19 cellular contexts compared by ENCODE assay signal in genomic region chr9:98105006-98105405, GRCh38. TPM values are rescaled to one million over a fixed set of nuclear protein-coding genes. Genes with fewer than 3 reads are reported as not detected.
DNase-seq lines count a peak whose midpoint lies in the region; ATAC-seq, FAIRE-seq and TF ChIP-seq lines count a peak whose summit lies in the region.
"Had no signal": no experiment of that assay in that cellular context is flagged by ENCODE, and none has a peak within 500 bp of the region (broad histone marks: within the 10 kb centered on the region; RNA-seq: fewer than 3 reads in every experiment).

No MANE protein-coding gene starts in this region.

- DNase-seq in activated CD4-positive, alpha-beta T cell treated with anti-CD3 and anti-CD28 coated beads, Interleukin-2, amount 10 ng/mL, durations not matched to agents 24 days and 14 days = no peak
- no peak for DNase-seq in activated CD4-positive, alpha-beta T cell treated with anti-CD3 and anti-CD28 coated beads for 48 hours
- DNase-seq in colonic mucosa (no peak), small intestine (no peak), OCI-M1 (lab: John Stamatoyannopoulos, UW) (no peak), foreskin keratinocyte (no peak)
- DNase-seq: anterior cingulate cortex; COR-L47; erythroblast; GDM1; glutamatergic neuron; islet precursor cell; NCI-H446; stimulated activated CD4-positive, alpha-beta T cell treated with anti-CD3 and anti-CD28 coated beads, Interleukin-12 subunit alpha, Interleukin-12 subunit beta, amount 100 ng/mL, for 4 hours had no signal

- peaks cover 75% of the 10 kb centered on the region for H3K4me1 Mint-ChIP-seq in activated CD4-positive, alpha-beta T cell treated with anti-CD3 and anti-CD28 coated beads, Interleukin-2, amount 10 ng/mL, durations not matched to agents 24 days and 14 days

- peaks cover 59% of the 10 kb centered on the region for H3K36me3 Mint-ChIP-seq in activated CD4-positive, alpha-beta T cell treated with anti-CD3 and anti-CD28 coated beads, Interleukin-2, amount 10 ng/mL, durations not matched to agents 24 days and 14 days (ENCODE audit: low read depth)

- intact Hi-C loops in activated CD4-positive, alpha-beta T cell treated with anti-CD3 and anti-CD28 coated beads, Interleukin-2, amount 10 ng/mL, durations not matched to agents 24 days and 14 days (cut with micrococcal nuclease) = no loop called here
- intact Hi-C loops in colonic mucosa (cut with DNase I) = no loop called here

- ATAC-seq in foreskin keratinocyte (no peak), HG03095 (IDR thresholded peaks at IDR 0.05; ENCODE audit: unreplicated experiment) (no peak)

- H3K36me3 ChIP-seq in Loucy (ENCODE audit: insufficient read depth, low read length) (no peaks in the 10 kb centered on the region), colonic mucosa (no peaks in the 10 kb centered on the region), small intestine (ENCODE audit: control insufficient read depth in 2 of 2, insufficient read depth in 2 of 2, low read length in 2 of 2) (peaks cover 7 to 16% of the 10 kb centered on the region in 2 donors)

- H2AFZ ChIP-seq in Loucy (ENCODE audit: low read length) = no peak overlapping the region; the same call in 1 of the 2 replicates
- H2AFZ ChIP-seq: parathyroid adenoma had no signal

- peak overlapping the region; percentile 16 for H3K4me2 ChIP-seq in Loucy (ENCODE audit: low read depth, low read length, poor library complexity, severe bottlenecking)

- no peak for TF ChIP-seq CTCF in Loucy (conservative IDR thresholded peaks at IDR 0.05; ENCODE audit: low read length)
- TF ChIP-seq CTCF in colonic mucosa (IDR thresholded peaks at IDR 0.05) = no peak
- TF ChIP-seq CTCF in foreskin keratinocyte (conservative IDR thresholded peaks at IDR 0.05) = no peak

- H3K4me1 ChIP-seq in Loucy (ENCODE audit: insufficient read depth, low read length, poor library complexity, severe bottlenecking) (peaks cover 68% of the 10 kb centered on the region), colonic mucosa (peaks cover 2% of the 10 kb centered on the region), small intestine (ENCODE audit: control insufficient read depth in 2 of 2, insufficient read depth in 1 of 2, low read depth in 1 of 2, low read length in 1 of 2) (peaks cover 0 to 3% of the 10 kb centered on the region in 2 donors), foreskin keratinocyte (peaks cover 10% of the 10 kb centered on the region)
- H3K4me1 ChIP-seq: parathyroid adenoma had no signal

- H3K9me3 Mint-ChIP-seq in activated CD4-positive, alpha-beta T cell treated with anti-CD3 and anti-CD28 coated beads, Interleukin-2, amount 10 ng/mL, durations not matched to agents 24 days and 14 days = no peaks in the 10 kb centered on the region

- H3K9me3 ChIP-seq in Loucy (ENCODE audit: insufficient read depth, low read depth, low read length) (no peaks in the 10 kb centered on the region), colonic mucosa (no peaks in the 10 kb centered on the region), small intestine (ENCODE audit: control insufficient read depth, low read depth) (no peaks in the 10 kb centered on the region)

- peaks cover 3% of the 10 kb centered on the region; the same call in 1 of the 2 replicates for H3K79me2 ChIP-seq in Loucy (ENCODE audit: insufficient read depth, low read length)
- H3K79me2 ChIP-seq: parathyroid adenoma had no signal

- H3K9me2 ChIP-seq in Loucy (replicated peaks; ENCODE audit: low read depth, low read length) = no peaks in the 10 kb centered on the region

- H3K4me3 ChIP-seq in Loucy (ENCODE audit: low read length, poor library complexity, severe bottlenecking) = no peak overlapping the region
- no peak overlapping the region for H3K4me3 ChIP-seq in colonic mucosa
- H3K4me3 ChIP-seq in small intestine (ENCODE audit: low read depth in 1 of 2, low read length in 2 of 2) = no peak overlapping the region
- H3K4me3 ChIP-seq: SK-N-MC had no signal

- FAIRE-seq in small intestine (lab: Jason Lieb, UNC) = no peak
- FAIRE-seq: A204.1 had no signal

- 95 to 98% (median 96%) methylated on average over 7 of the region's 7 CpGs for WGBS in small intestine, 3 donors

- no peak overlapping the region for H3K4me3 Mint-ChIP-seq in activated CD4-positive, alpha-beta T cell treated with anti-CD3 and anti-CD28 coated beads, Interleukin-2, amount 10 ng/mL, durations not matched to agents 24 days and 14 days

- peak overlapping the region; percentile 92 for H3K27ac Mint-ChIP-seq in activated CD4-positive, alpha-beta T cell treated with anti-CD3 and anti-CD28 coated beads, Interleukin-2, amount 10 ng/mL, durations not matched to agents 24 days and 14 days

- H3K27ac ChIP-seq in colonic mucosa (peak overlapping the region; percentile 27), small intestine (ENCODE audit: low read depth in 1 of 2, low read length in 1 of 2) (peak overlapping the region; percentile 24 to 57), foreskin keratinocyte (no peak overlapping the region)
- H3K27ac ChIP-seq: parathyroid adenoma, SK-N-MC had no signal

- H3K9ac ChIP-seq in Loucy (ENCODE audit: low read depth, low read length, poor library complexity, severe bottlenecking) = peak overlapping the region; percentile 42
- no peak overlapping the region for H3K9ac ChIP-seq in colonic mucosa (ENCODE audit: low read depth in 2 of 2, low read length in 2 of 2)
- H3K9ac ChIP-seq: parathyroid adenoma had no signal

- no peaks in the 10 kb centered on the region for H3K27me3 Mint-ChIP-seq in activated CD4-positive, alpha-beta T cell treated with anti-CD3 and anti-CD28 coated beads, Interleukin-2, amount 10 ng/mL, durations not matched to agents 24 days and 14 days

- H3K27me3 ChIP-seq in Loucy (ENCODE audit: insufficient read depth, low read length, poor library complexity, severe bottlenecking) (no peaks in the 10 kb centered on the region), colonic mucosa (no peaks in the 10 kb centered on the region), small intestine (ENCODE audit: control insufficient read depth in 2 of 2, insufficient read depth in 2 of 2, low read length in 2 of 2) (no peaks in the 10 kb centered on the region), foreskin keratinocyte (no peaks in the 10 kb centered on the region)

- peaks cover 14% of the 10 kb centered on the region for H3F3A ChIP-seq in Loucy (ENCODE audit: low read depth)

- no peaks in the 10 kb centered on the region for H4K20me1 ChIP-seq in Loucy (ENCODE audit: insufficient read depth, low read length, poor library complexity, severe bottlenecking)

RNA-seq across cellular contexts. Expression of gene TRIM14, which starts 14.0 kb away (rescaled TPM):
- total RNA-seq in activated CD4-positive, alpha-beta T cell treated with anti-CD3 and anti-CD28 coated beads, Interleukin-2, amount 10 ng/mL, durations not matched to agents 24 days and 14 days = 47.3 and 47.8 TPM in 2 replicates
- total RNA-seq in colonic mucosa (10 to 100 TPM; 44.6 to 62.0 TPM), foreskin keratinocyte (32.1 and 35.0 TPM in 2 replicates)
- polyA plus RNA-seq in small intestine (10 to 100 TPM; 20.5 to 35.2 (median 30.6) TPM), foreskin keratinocyte (19.8 and 20.0 TPM in 2 replicates)

RNA-seq across cellular contexts. Expression of gene NANS, which starts 48.5 kb away (rescaled TPM):
- total RNA-seq in activated CD4-positive, alpha-beta T cell treated with anti-CD3 and anti-CD28 coated beads, Interleukin-2, amount 10 ng/mL, durations not matched to agents 24 days and 14 days = 54.0 and 57.1 TPM in 2 replicates
- total RNA-seq in colonic mucosa (100 to 1,000 TPM; 223 to 254 TPM), foreskin keratinocyte (70.0 and 72.0 TPM in 2 replicates)
- polyA plus RNA-seq in small intestine (100 to 1,000 TPM in 1 of 3 donors, 10 to 100 TPM in 2; 57.0 to 120 (median 68.9) TPM), foreskin keratinocyte (79.3 and 82.3 TPM in 2 replicates)
